8 cellular contexts compared by ENCODE assay signal in genomic region chr20:63521602-63522001, GRCh38. TPM values are rescaled to one million over a fixed set of nuclear protein-coding genes. Genes with fewer than 3 reads are reported as not detected.
A peak's percentile ranks its signal among the peaks of the same experiment; 100 is the strongest.
DNase-seq lines count a peak whose midpoint lies in the region; ATAC-seq and TF ChIP-seq lines count a peak whose summit lies in the region.

No MANE protein-coding gene starts in this region.

- CTCF ChIA-PET in HEK293 (lab: Yijun Ruan, JAX): interaction anchor here (0.6 to 1.8 kb wide), 3 partner anchors 13 to 302 kb away, joined by 3 to 9 read pairs (median 3); no protein-coding TSS in a partner anchor

- POLR2A ChIA-PET in HEK293 (lab: Yijun Ruan, JAX): interaction anchor here (0.6 to 2.4 kb wide), 8 partner anchors 9 to 219 kb away, joined by 3 to 12 read pairs (median 5); partner anchors contain the start of genes HELZ2 and PTK6

- H3K36me3 ChIP-seq in HEK293 (ENCODE audit: control insufficient read depth in 2 of 2, insufficient read depth in 1 of 2, low read length in 2 of 2) (peaks cover 0 to 24% of the 10 kb centered on the region in 2 experiments; a peak in 1 of 3 replicates), adipocyte (ENCODE audit: control insufficient read depth, insufficient read depth, low read length, severe bottlenecking) (peaks cover 10% of the 10 kb centered on the region), iPS-20b (ENCODE audit: insufficient read depth, low read depth, low read length) (peaks cover 17% of the 10 kb centered on the region), smooth muscle cell (ENCODE audit: low read depth) (no peaks in the 10 kb centered on the region)

- no peak for ATAC-seq in GM19463 (IDR thresholded peaks at IDR 0.05; ENCODE audit: unreplicated experiment)

- H3K9ac ChIP-seq in adipocyte (ENCODE audit: low read length) (peak overlapping the region; percentile 89), iPS-20b (ENCODE audit: low read depth, low read length) (peak overlapping the region; percentile 88), smooth muscle cell (ENCODE audit: low read depth) (peak overlapping the region; percentile 86)

- DNase-seq in adipocyte (ENCODE audit: low read depth) (peak; percentile 37), smooth muscle cell (lab: John Stamatoyannopoulos, UW; ENCODE audit: unreplicated experiment) (no peak), amniotic stem cell (lab: John Stamatoyannopoulos, UW) (no peak), NCI-H524 (lab: John Stamatoyannopoulos, UW) (no peak), NCI-H1092 treated with DMSO at 0.1 percent for 48 hours (lab: John Stamatoyannopoulos, UW) (no peak)

- H3K4me1 ChIP-seq in HEK293 (ENCODE audit: control insufficient read depth, insufficient read depth, low read length) (no peaks in the 10 kb centered on the region), adipocyte (ENCODE audit: control insufficient read depth, insufficient read depth, low read length) (peaks cover 17% of the 10 kb centered on the region), iPS-20b (ENCODE audit: insufficient read depth, low read length) (no peaks in the 10 kb centered on the region), smooth muscle cell (ENCODE audit: low read depth) (peaks cover 17% of the 10 kb centered on the region)

- peak overlapping the region; percentile 71 for H3K4me3 ChIP-seq in HEK293 (ENCODE audit: low read depth, low read length)
- H3K4me3 ChIP-seq in adipocyte (ENCODE audit: low read length): peak overlapping the region; percentile 91
- peak overlapping the region; percentile 91 for H3K4me3 ChIP-seq in iPS-20b (ENCODE audit: low read length)
- H3K4me3 ChIP-seq in smooth muscle cell: peak overlapping the region; percentile 96

- H3F3A ChIP-seq in smooth muscle cell (ENCODE audit: low read depth): no peaks in the 10 kb centered on the region

- H3K9me3 ChIP-seq in HEK293 (ENCODE audit: control insufficient read depth, insufficient read depth, low read depth, low read length) (no peaks in the 10 kb centered on the region), adipocyte (ENCODE audit: control insufficient read depth, low read length) (peaks cover 3% of the 10 kb centered on the region), iPS-20b (ENCODE audit: insufficient read depth, low read depth, low read length) (peaks cover 4% of the 10 kb centered on the region; the same call in 1 of the 2 replicates), smooth muscle cell (replicated peaks; ENCODE audit: low read depth) (no peaks in the 10 kb centered on the region)

- H4K20me1 ChIP-seq in smooth muscle cell (ENCODE audit: low read depth): peaks cover 43% of the 10 kb centered on the region

- TF ChIP-seq CTCF in HEK293 (tag by site-specific recombination; IDR thresholded peaks at IDR 0.05) (no peak), smooth muscle cell (IDR thresholded peaks at IDR 0.05; ENCODE audit: borderline replicate concordance, insufficient read depth, poor library complexity, severe bottlenecking) (no peak)

- H3K27ac ChIP-seq in HEK293 (ENCODE audit: extremely low read depth, low read depth, low read length) (peak overlapping the region; percentile 42; the same call in 1 of the 2 replicates), iPS-20b (ENCODE audit: low read length) (no peak overlapping the region), smooth muscle cell (ENCODE audit: low read depth) (no peak overlapping the region)

- peak overlapping the region; percentile 99 for H3K4me2 ChIP-seq in smooth muscle cell

- peaks cover 11% of the 10 kb centered on the region for H3K79me2 ChIP-seq in smooth muscle cell (ENCODE audit: low read depth)

- H3K27me3 ChIP-seq in adipocyte (replicated peaks; ENCODE audit: control insufficient read depth, insufficient read depth, low read length) (no peaks in the 10 kb centered on the region), iPS-20b (ENCODE audit: insufficient read depth, low read length) (peaks cover 12% of the 10 kb centered on the region; the same call in 1 of the 2 replicates), smooth muscle cell (ENCODE audit: low read depth) (no peaks in the 10 kb centered on the region)

- H2AFZ ChIP-seq in smooth muscle cell (ENCODE audit: low read depth): no peak overlapping the region

- 17% methylated on average over 19 of the region's 23 CpGs for WGBS in smooth muscle cell (ENCODE audit: low lambda C conversion rate)

TF ChIP-seq in HEK293, 187 proteins besides CTCF, POLR2A, EP300 and RAD21 (continues in another document):
- TF ChIP-seq YY2 (tag by site-specific recombination; IDR thresholded peaks at IDR 0.05): no peak
- no peak for TF ChIP-seq ZNF239 (tag by site-specific recombination; IDR thresholded peaks at IDR 0.05)
- TF ChIP-seq, protein P1, sequence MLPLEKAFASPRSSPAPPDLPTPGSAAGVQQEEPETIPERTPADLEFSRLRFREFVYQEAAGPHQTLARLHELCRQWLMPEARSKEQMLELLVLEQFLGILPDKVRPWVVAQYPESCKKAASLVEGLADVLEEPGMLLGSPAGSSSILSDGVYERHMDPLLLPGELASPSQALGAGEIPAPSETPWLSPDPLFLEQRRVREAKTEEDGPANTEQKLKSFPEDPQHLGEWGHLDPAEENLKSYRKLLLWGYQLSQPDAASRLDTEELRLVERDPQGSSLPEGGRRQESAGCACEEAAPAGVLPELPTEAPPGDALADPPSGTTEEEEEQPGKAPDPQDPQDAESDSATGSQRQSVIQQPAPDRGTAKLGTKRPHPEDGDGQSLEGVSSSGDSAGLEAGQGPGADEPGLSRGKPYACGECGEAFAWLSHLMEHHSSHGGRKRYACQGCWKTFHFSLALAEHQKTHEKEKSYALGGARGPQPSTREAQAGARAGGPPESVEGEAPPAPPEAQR (tag by site-specific recombination; IDR thresholded peaks at IDR 0.05): no peak
- no peak for TF ChIP-seq ZNF280C (tag by site-specific recombination; IDR thresholded peaks at IDR 0.05)
- TF ChIP-seq SP3 (tag by site-specific recombination; IDR thresholded peaks at IDR 0.05): no peak
- TF ChIP-seq KLF9 (tag by site-specific recombination; IDR thresholded peaks at IDR 0.05; ENCODE audit: low read depth): no peak
- TF ChIP-seq ZNF404 (tag by site-specific recombination; IDR thresholded peaks at IDR 0.05): no peak
- no peak for TF ChIP-seq TCF7L2 (IDR thresholded peaks at IDR 0.05; ENCODE audit: borderline replicate concordance, low read depth, low read length)
- TF ChIP-seq, protein P2, sequence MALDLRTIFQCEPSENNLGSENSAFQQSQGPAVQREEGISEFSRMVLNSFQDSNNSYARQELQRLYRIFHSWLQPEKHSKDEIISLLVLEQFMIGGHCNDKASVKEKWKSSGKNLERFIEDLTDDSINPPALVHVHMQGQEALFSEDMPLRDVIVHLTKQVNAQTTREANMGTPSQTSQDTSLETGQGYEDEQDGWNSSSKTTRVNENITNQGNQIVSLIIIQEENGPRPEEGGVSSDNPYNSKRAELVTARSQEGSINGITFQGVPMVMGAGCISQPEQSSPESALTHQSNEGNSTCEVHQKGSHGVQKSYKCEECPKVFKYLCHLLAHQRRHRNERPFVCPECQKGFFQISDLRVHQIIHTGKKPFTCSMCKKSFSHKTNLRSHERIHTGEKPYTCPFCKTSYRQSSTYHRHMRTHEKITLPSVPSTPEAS (tag by site-specific recombination; IDR thresholded peaks at IDR 0.05): no peak
- TF ChIP-seq ZIC2 (tag by site-specific recombination; IDR thresholded peaks at IDR 0.05): no peak
- TF ChIP-seq ZNF670 (tag by site-specific recombination; IDR thresholded peaks at IDR 0.05; ENCODE audit: low read depth): no peak
- TF ChIP-seq ZNF521 (tag by site-specific recombination; IDR thresholded peaks at IDR 0.05): no peak
- TF ChIP-seq ZNF132 (tag by site-specific recombination; IDR thresholded peaks at IDR 0.05; ENCODE audit: borderline replicate concordance): no peak
- TF ChIP-seq ZNF433 (tag by site-specific recombination; IDR thresholded peaks at IDR 0.05; ENCODE audit: low read depth): no peak
- no peak for TF ChIP-seq ZNF391 (tag by site-specific recombination; IDR thresholded peaks at IDR 0.05; ENCODE audit: borderline replicate concordance, low read depth)
- no peak for TF ChIP-seq GLIS2 (tag by site-specific recombination; IDR thresholded peaks at IDR 0.05)
- TF ChIP-seq, protein P3, sequence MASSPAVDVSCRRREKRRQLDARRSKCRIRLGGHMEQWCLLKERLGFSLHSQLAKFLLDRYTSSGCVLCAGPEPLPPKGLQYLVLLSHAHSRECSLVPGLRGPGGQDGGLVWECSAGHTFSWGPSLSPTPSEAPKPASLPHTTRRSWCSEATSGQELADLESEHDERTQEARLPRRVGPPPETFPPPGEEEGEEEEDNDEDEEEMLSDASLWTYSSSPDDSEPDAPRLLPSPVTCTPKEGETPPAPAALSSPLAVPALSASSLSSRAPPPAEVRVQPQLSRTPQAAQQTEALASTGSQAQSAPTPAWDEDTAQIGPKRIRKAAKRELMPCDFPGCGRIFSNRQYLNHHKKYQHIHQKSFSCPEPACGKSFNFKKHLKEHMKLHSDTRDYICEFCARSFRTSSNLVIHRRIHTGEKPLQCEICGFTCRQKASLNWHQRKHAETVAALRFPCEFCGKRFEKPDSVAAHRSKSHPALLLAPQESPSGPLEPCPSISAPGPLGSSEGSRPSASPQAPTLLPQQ (tag by site-specific recombination; IDR thresholded peaks at IDR 0.05): no peak

RNA-seq across cellular contexts. Expression of gene PPDPF, which starts 1.0 kb away (rescaled TPM):
- total RNA-seq in smooth muscle cell: 97.7 and 118 TPM in 2 replicates
- polyA plus RNA-seq in smooth muscle cell: 365 and 418 TPM in 2 replicates

RNA-seq across cellular contexts. Expression of gene PTK6, which starts 15.6 kb away (rescaled TPM):
- 0.09 TPM in 1 of 2 replicates, not detected in the other for total RNA-seq in smooth muscle cell
- 0.05 and 0.15 TPM in 2 replicates for polyA plus RNA-seq in smooth muscle cell

RNA-seq across cellular contexts. Expression of gene EEF1A2, which starts 22.7 kb away (rescaled TPM):
- total RNA-seq in smooth muscle cell: 1.8 and 5.1 TPM in 2 replicates
- 2.1 and 7.7 TPM in 2 replicates for polyA plus RNA-seq in smooth muscle cell

RNA-seq across cellular contexts. Expression of gene SRMS, which starts 25.9 kb away (rescaled TPM):
- total RNA-seq in smooth muscle cell: not detected in 2 replicates
- polyA plus RNA-seq in smooth muscle cell: 0.19 TPM in 1 of 2 replicates, not detected in the other

RNA-seq across cellular contexts. Expression of gene FNDC11, which starts 32.4 kb away (rescaled TPM):
- total RNA-seq in smooth muscle cell: 0.72 and 2.5 TPM in 2 replicates
- 2.2 and 3.6 TPM in 2 replicates for polyA plus RNA-seq in smooth muscle cell
